ENCODE assay signal across 1 cellular context in the genomic region with DNA sequence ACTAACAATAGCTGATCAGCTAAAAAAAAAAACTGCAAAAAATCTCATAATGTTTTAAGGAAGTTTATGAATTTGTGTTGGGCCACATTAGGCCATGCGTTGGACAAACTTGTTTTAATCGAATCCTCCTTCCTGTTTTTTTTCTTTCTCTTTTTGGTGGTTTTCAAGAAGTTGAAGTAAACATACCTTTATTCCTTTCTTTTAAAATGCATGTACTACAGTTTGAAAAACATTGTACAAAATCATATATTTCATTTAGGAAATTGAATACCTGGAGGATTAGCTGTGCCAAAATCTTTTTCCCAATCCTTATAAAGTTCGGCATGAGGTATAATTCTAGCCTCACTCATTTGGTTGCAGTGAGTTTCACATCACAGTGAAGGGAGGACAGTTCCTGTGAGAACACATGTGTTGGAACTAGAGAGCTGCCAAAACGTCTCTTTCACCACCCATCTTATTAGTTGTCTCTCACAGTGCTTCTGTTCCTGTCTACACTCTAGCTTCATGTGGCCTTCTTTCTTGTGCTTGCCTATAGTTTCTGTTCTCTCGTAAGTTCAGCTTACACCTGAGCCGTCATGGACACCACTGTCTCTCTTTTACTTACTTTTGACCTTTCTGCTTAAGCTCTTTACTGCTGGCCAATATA.
TF ChIP-seq lines count a peak whose summit lies in the region.

No MANE protein-coding gene starts in this region.

TF ChIP-seq in GM12878, 131 proteins besides CTCF, POLR2A, EP300 and RAD21 (continued from another document):
- TF ChIP-seq SKIL (IDR thresholded peaks at IDR 0.05; ENCODE audit: low read depth, poor library complexity, severe bottlenecking) (peak; percentile 23), IKZF2 (IDR thresholded peaks at IDR 0.05) (peak; percentile 11 to 31; a peak in 2 of 4 replicates), RCOR1 (conservative IDR thresholded peaks at IDR 0.05; ENCODE audit: low read depth, low read length) (no peak), TAF1 (IDR thresholded peaks at IDR 0.05; ENCODE audit: borderline replicate concordance, low read depth, low read length) (peak; percentile 8; the same call in 1 of the 2 replicates), PAX5 (IDR thresholded peaks at IDR 0.05; ENCODE audit: borderline replicate concordance, low read depth, low read length) (peak; percentile 51; the same call in 1 of the 2 replicates), EED (IDR thresholded peaks at IDR 0.05; ENCODE audit: low read depth) (0 out of 2 replicates have a peak, but pooled peaks have one; percentile 18), IKZF1 (conservative IDR thresholded peaks at IDR 0.05) (peak; percentile 24; the same call in 1 of the 2 replicates), REST (IDR thresholded peaks at IDR 0.05; ENCODE audit: low read depth, low read length) (no peak), NBN (IDR thresholded peaks at IDR 0.05) (no peak), POU2F2 (IDR thresholded peaks at IDR 0.05; ENCODE audit: borderline replicate concordance, low read depth, low read length) (0 out of 3 replicates have a peak, but pooled peaks have one; percentile 26), CHD1 (IDR thresholded peaks at IDR 0.05; ENCODE audit: low read depth, low read length) (0 out of 2 replicates have a peak, but pooled peaks have one; percentile 14), POLR2AphosphoS5 (IDR thresholded peaks at IDR 0.05; ENCODE audit: low read length) (0 out of 2 replicates have a peak, but pooled peaks have one; percentile 49), SMAD1 (IDR thresholded peaks at IDR 0.05; ENCODE audit: low read depth, partially characterized antibody) (peak; percentile 24), CHD2 (IDR thresholded peaks at IDR 0.05; ENCODE audit: borderline replicate concordance, low read depth, low read length) (peak; percentile 28; the same call in 1 of the 2 replicates), CHD4 (IDR thresholded peaks at IDR 0.05) (no peak)
- TF ChIP-seq, protein P1, sequence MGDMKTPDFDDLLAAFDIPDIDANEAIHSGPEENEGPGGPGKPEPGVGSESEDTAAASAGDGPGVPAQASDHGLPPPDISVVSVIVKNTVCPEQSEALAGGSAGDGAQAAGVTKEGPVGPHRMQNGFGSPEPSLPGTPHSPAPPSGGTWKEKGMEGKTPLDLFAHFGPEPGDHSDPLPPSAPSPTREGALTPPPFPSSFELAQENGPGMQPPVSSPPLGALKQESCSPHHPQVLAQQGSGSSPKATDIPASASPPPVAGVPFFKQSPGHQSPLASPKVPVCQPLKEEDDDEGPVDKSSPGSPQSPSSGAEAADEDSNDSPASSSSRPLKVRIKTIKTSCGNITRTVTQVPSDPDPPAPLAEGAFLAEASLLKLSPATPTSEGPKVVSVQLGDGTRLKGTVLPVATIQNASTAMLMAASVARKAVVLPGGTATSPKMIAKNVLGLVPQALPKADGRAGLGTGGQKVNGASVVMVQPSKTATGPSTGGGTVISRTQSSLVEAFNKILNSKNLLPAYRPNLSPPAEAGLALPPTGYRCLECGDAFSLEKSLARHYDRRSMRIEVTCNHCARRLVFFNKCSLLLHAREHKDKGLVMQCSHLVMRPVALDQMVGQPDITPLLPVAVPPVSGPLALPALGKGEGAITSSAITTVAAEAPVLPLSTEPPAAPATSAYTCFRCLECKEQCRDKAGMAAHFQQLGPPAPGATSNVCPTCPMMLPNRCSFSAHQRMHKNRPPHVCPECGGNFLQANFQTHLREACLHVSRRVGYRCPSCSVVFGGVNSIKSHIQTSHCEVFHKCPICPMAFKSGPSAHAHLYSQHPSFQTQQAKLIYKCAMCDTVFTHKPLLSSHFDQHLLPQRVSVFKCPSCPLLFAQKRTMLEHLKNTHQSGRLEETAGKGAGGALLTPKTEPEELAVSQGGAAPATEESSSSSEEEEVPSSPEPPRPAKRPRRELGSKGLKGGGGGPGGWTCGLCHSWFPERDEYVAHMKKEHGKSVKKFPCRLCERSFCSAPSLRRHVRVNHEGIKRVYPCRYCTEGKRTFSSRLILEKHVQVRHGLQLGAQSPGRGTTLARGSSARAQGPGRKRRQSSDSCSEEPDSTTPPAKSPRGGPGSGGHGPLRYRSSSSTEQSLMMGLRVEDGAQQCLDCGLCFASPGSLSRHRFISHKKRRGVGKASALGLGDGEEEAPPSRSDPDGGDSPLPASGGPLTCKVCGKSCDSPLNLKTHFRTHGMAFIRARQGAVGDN (IDR thresholded peaks at IDR 0.05), result peak; percentile 40; the same call in 1 of the 2 replicates
- TF ChIP-seq, protein P2, sequence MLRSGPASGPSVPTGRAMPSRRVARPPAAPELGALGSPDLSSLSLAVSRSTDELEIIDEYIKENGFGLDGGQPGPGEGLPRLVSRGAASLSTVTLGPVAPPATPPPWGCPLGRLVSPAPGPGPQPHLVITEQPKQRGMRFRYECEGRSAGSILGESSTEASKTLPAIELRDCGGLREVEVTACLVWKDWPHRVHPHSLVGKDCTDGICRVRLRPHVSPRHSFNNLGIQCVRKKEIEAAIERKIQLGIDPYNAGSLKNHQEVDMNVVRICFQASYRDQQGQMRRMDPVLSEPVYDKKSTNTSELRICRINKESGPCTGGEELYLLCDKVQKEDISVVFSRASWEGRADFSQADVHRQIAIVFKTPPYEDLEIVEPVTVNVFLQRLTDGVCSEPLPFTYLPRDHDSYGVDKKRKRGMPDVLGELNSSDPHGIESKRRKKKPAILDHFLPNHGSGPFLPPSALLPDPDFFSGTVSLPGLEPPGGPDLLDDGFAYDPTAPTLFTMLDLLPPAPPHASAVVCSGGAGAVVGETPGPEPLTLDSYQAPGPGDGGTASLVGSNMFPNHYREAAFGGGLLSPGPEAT (IDR thresholded peaks at IDR 0.05; ENCODE audit: low read depth), result peak; percentile 60; the same call in 1 of the 2 replicates
